In the genomic region with DNA sequence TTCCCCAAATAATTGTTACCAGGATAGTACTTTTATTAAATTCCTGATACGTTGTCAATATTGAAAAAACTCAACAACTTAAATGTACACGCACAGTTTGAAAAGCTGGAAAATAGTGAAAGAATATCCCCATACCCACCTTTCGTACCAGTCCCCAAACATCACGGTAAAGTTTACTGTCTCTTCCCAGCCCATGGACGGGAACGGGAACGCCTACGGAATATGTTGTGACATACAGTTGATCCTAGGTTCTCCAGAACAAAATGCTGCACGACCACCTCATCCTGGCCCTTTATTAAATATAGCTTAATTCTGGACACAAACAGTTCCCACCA, we compare ENCODE assay signal across 8 cellular contexts. TPM values are rescaled to one million over a fixed set of nuclear protein-coding genes. Genes with fewer than 3 reads are reported as not detected.
DNase-seq lines count a peak whose midpoint lies in the region; ATAC-seq, FAIRE-seq and TF ChIP-seq lines count a peak whose summit lies in the region.

No MANE protein-coding gene starts in this region.

- H3K27ac ChIP-seq in keratinocyte (ENCODE audit: control insufficient read depth, insufficient read depth, low read length) (peak overlapping the region; percentile 95), suprapubic skin (peak overlapping the region; percentile 91)

- POLR2A ChIA-PET in activated naive CD8-positive, alpha-beta T cell treated with anti-CD3 and anti-CD28 coated beads, Interleukin-2, amount 10 ng/mL, durations not matched to agents 7 days and 5 days (lab: Charles Lee): interaction anchor here (0.7 to 1.0 kb wide), 2 partner anchors 164 to 300 kb away, joined by 3 to 4 read pairs; no protein-coding TSS in a partner anchor

- peaks cover 48% of the 10 kb centered on the region for H3K79me2 ChIP-seq in keratinocyte (ENCODE audit: control insufficient read depth, insufficient read depth, low read length)

- H3K9me3 ChIP-seq in keratinocyte (ENCODE audit: control insufficient read depth, low read depth, low read length) (no peaks in the 10 kb centered on the region), suprapubic skin (no peaks in the 10 kb centered on the region)

- CTCF ChIA-PET in activated naive CD4-positive, alpha-beta T cell treated with anti-CD3 and anti-CD28 coated beads for 36 hours (lab: Charles Lee): interaction anchor here (0.5 to 1.8 kb wide), 4 partner anchors 14 to 82 kb away, joined by 3 to 6 read pairs (median 4); no protein-coding TSS in a partner anchor

- intact Hi-C loops in activated naive CD4-positive, alpha-beta T cell treated with anti-CD3 and anti-CD28 coated beads for 36 hours (cut with micrococcal nuclease): no loop called here

- H3K4me1 ChIP-seq in keratinocyte (ENCODE audit: control insufficient read depth, extremely low read depth, insufficient read depth, low read length) (peaks cover 8% of the 10 kb centered on the region), suprapubic skin (peaks cover 30% of the 10 kb centered on the region)

- H4K20me1 ChIP-seq in keratinocyte (ENCODE audit: control insufficient read depth, extremely low read depth, insufficient read depth, low read length): no peaks in the 10 kb centered on the region

- H3K36me3 Mint-ChIP-seq in activated naive CD4-positive, alpha-beta T cell treated with anti-CD3 and anti-CD28 coated beads for 36 hours (ENCODE audit: low read depth): peaks cover 4% of the 10 kb centered on the region
- peaks cover 10% of the 10 kb centered on the region for H3K36me3 Mint-ChIP-seq in activated naive CD8-positive, alpha-beta T cell treated with anti-CD3 and anti-CD28 coated beads, Interleukin-2, amount 10 ng/mL, durations not matched to agents 7 days and 5 days

- ATAC-seq in activated naive CD8-positive, alpha-beta T cell treated with anti-CD3 and anti-CD28 coated beads, Interleukin-2, amount 10 ng/mL, durations not matched to agents 7 days and 5 days (ENCODE audit: low read depth): peak; percentile 2
- ATAC-seq in GM18907 (IDR thresholded peaks at IDR 0.05; ENCODE audit: unreplicated experiment): no peak
- ATAC-seq in GM21528 (IDR thresholded peaks at IDR 0.05; ENCODE audit: low FRiP score, unreplicated experiment): no peak
- ATAC-seq in GM18517 (IDR thresholded peaks at IDR 0.05; ENCODE audit: unreplicated experiment): no peak

- dilution Hi-C loops in keratinocyte (cut with MboI; ENCODE audit: extremely low pct_ligation_motif_present, low sequenced_read_pairs): no loop called here

- peak overlapping the region; percentile 96 for H3K4me2 ChIP-seq in keratinocyte (ENCODE audit: control insufficient read depth, extremely low read depth, insufficient read depth, low read depth, low read length)

- FAIRE-seq in keratinocyte (lab: Jason Lieb, UNC): peak; percentile 20

- no peaks in the 10 kb centered on the region for H3K9me3 Mint-ChIP-seq in activated naive CD4-positive, alpha-beta T cell treated with anti-CD3 and anti-CD28 coated beads for 36 hours
- H3K9me3 Mint-ChIP-seq in activated naive CD8-positive, alpha-beta T cell treated with anti-CD3 and anti-CD28 coated beads, Interleukin-2, amount 10 ng/mL, durations not matched to agents 7 days and 5 days: no peaks in the 10 kb centered on the region

- peak overlapping the region; percentile 89 for H2AFZ ChIP-seq in keratinocyte (ENCODE audit: control insufficient read depth, low read length)

- H3K9ac ChIP-seq in keratinocyte (ENCODE audit: control insufficient read depth, extremely low read depth, insufficient read depth, low read length): peak overlapping the region; percentile 95

- H3K4me1 Mint-ChIP-seq in activated naive CD4-positive, alpha-beta T cell treated with anti-CD3 and anti-CD28 coated beads for 36 hours (ENCODE audit: low read depth): peaks cover 21% of the 10 kb centered on the region
- peaks cover 20% of the 10 kb centered on the region for H3K4me1 Mint-ChIP-seq in activated naive CD8-positive, alpha-beta T cell treated with anti-CD3 and anti-CD28 coated beads, Interleukin-2, amount 10 ng/mL, durations not matched to agents 7 days and 5 days

- H3K9me1 ChIP-seq in keratinocyte (ENCODE audit: control insufficient read depth, extremely low read depth, insufficient read depth, low read length): no peaks in the 10 kb centered on the region

- TF ChIP-seq POLR2A in suprapubic skin (IDR thresholded peaks at IDR 0.05): no peak

- no peak for TF ChIP-seq EP300 in suprapubic skin (IDR thresholded peaks at IDR 0.05)

- peak overlapping the region; percentile 85 for H3K4me3 Mint-ChIP-seq in activated naive CD4-positive, alpha-beta T cell treated with anti-CD3 and anti-CD28 coated beads for 36 hours
- H3K4me3 Mint-ChIP-seq in activated naive CD8-positive, alpha-beta T cell treated with anti-CD3 and anti-CD28 coated beads, Interleukin-2, amount 10 ng/mL, durations not matched to agents 7 days and 5 days: peak overlapping the region; percentile 90

- TF ChIP-seq CTCF in keratinocyte (optimal IDR thresholded peaks at IDR 0.05 in 1 of 3, IDR thresholded peaks at IDR 0.05 in 1 of 3, conservative IDR thresholded peaks at IDR 0.05 in 1 of 3; ENCODE audit: extremely low read depth in 1 of 3, insufficient read depth in 2 of 3, low read length in 3 of 3) (no peak), suprapubic skin (IDR thresholded peaks at IDR 0.05) (no peak)

- WGBS in suprapubic skin: 3% methylated on average over 9 of the region's 9 CpGs

- H3K36me3 ChIP-seq in keratinocyte (ENCODE audit: control insufficient read depth in 2 of 2, extremely low read depth in 1 of 2, insufficient read depth in 2 of 2, low read length in 2 of 2) (peaks cover 7 to 10% of the 10 kb centered on the region in 2 experiments), suprapubic skin (peaks cover 10% of the 10 kb centered on the region)

- no peak for DNase-seq in activated naive CD4-positive, alpha-beta T cell treated with anti-CD3 and anti-CD28 coated beads for 36 hours
- no peak for DNase-seq in activated naive CD4-positive, alpha-beta T cell (lab: John Stamatoyannopoulos, UW)
- no peak for DNase-seq in activated naive CD8-positive, alpha-beta T cell treated with anti-CD3 and anti-CD28 coated beads, Interleukin-2, amount 10 ng/mL, durations not matched to agents 7 days and 5 days
- DNase-seq in keratinocyte (ENCODE audit: low read depth, low spot score) (no peak), suprapubic skin (ENCODE audit: low spot score in 2 of 2) (no peak)

- H3K4me3 ChIP-seq in keratinocyte (ENCODE audit: control insufficient read depth in 2 of 3, extremely low read depth in 1 of 3, insufficient read depth in 2 of 3, low read depth in 1 of 3, low read length in 3 of 3): peak overlapping the region; percentile 69 to 94 (median 83)
- peak overlapping the region; percentile 73 for H3K4me3 ChIP-seq in suprapubic skin

- peak overlapping the region; percentile 71 for H3K27ac Mint-ChIP-seq in activated naive CD4-positive, alpha-beta T cell treated with anti-CD3 and anti-CD28 coated beads for 36 hours
- H3K27ac Mint-ChIP-seq in activated naive CD8-positive, alpha-beta T cell treated with anti-CD3 and anti-CD28 coated beads, Interleukin-2, amount 10 ng/mL, durations not matched to agents 7 days and 5 days: peak overlapping the region; percentile 89

- H3K27me3 Mint-ChIP-seq in activated naive CD4-positive, alpha-beta T cell treated with anti-CD3 and anti-CD28 coated beads for 36 hours (ENCODE audit: low read depth): no peaks in the 10 kb centered on the region
- H3K27me3 Mint-ChIP-seq in activated naive CD8-positive, alpha-beta T cell treated with anti-CD3 and anti-CD28 coated beads, Interleukin-2, amount 10 ng/mL, durations not matched to agents 7 days and 5 days: no peaks in the 10 kb centered on the region

- no peaks in the 10 kb centered on the region for H3K27me3 ChIP-seq in keratinocyte (ENCODE audit: control insufficient read depth, extremely low read depth, insufficient read depth, low read length)
- H3K27me3 ChIP-seq in suprapubic skin: no peaks in the 10 kb centered on the region

RNA-seq across cellular contexts. Expression of a gene that starts 0.5 kb away (rescaled TPM):
- 10 to 100 TPM; 18.9 to 21.0 TPM for total RNA-seq in activated naive CD4-positive, alpha-beta T cell treated with anti-CD3 and anti-CD28 coated beads for 36 hours
- 10 to 100 TPM; 25.2 to 32.6 TPM for total RNA-seq in activated naive CD8-positive, alpha-beta T cell treated with anti-CD3 and anti-CD28 coated beads, Interleukin-2, amount 10 ng/mL, durations not matched to agents 7 days and 5 days
- polyA plus RNA-seq in keratinocyte: 57.1 to 141 TPM (median 94.4 TPM) in 3 replicates
- 116 TPM for polyA plus RNA-seq in keratinocyte (2011; ENCODE audit: low read depth)
- 43.8 and 90.7 TPM in 2 replicates for polyA plus RNA-seq in keratinocyte (2011; cell fraction: cytosol; rRNA removed)
- polyA plus RNA-seq in keratinocyte (2011; cell fraction: nucleus; rRNA removed): 55.8 and 90.3 TPM in 2 replicates
- 34.4 and 124 TPM in 2 replicates for polyA plus RNA-seq in keratinocyte (2012; ENCODE audit: low replicate concordance)
- 9.2 to 61.3 TPM (median 24.5 TPM) in 3 replicates for polyA minus RNA-seq in keratinocyte
- 31.5 TPM for polyA minus RNA-seq in keratinocyte (2011; cell fraction: cytosol; rRNA and poly(A)+ RNA removed)
- polyA minus RNA-seq in keratinocyte (2011; cell fraction: nucleus; rRNA and poly(A)+ RNA removed): 35.9 and 67.1 TPM in 2 replicates
- total RNA-seq in suprapubic skin: 100 to 1,000 TPM in 1 of 4 donors, 10 to 100 TPM in 3; 36.9 to 107 (median 64.3) TPM

RNA-seq across cellular contexts. Expression of a gene that starts 15.7 kb away (rescaled TPM):
- 10 to 100 TPM; 10.8 to 12.3 TPM for total RNA-seq in activated naive CD4-positive, alpha-beta T cell treated with anti-CD3 and anti-CD28 coated beads for 36 hours
- 10 to 100 TPM; 10.1 to 11.8 TPM for total RNA-seq in activated naive CD8-positive, alpha-beta T cell treated with anti-CD3 and anti-CD28 coated beads, Interleukin-2, amount 10 ng/mL, durations not matched to agents 7 days and 5 days
- 4.4 to 11.3 TPM (median 6.5 TPM) in 3 replicates for polyA plus RNA-seq in keratinocyte
- 11.4 TPM for polyA plus RNA-seq in keratinocyte (2011; ENCODE audit: low read depth)
- 5.2 and 8.3 TPM in 2 replicates for polyA plus RNA-seq in keratinocyte (2011; cell fraction: cytosol; rRNA removed)
- 7.6 and 8.3 TPM in 2 replicates for polyA plus RNA-seq in keratinocyte (2011; cell fraction: nucleus; rRNA removed)
- polyA plus RNA-seq in keratinocyte (2012; ENCODE audit: low replicate concordance): 6.8 and 7.6 TPM in 2 replicates
- polyA minus RNA-seq in keratinocyte: 0.95 to 7.5 TPM (median 2.7 TPM) in 3 replicates
- polyA minus RNA-seq in keratinocyte (2011; cell fraction: cytosol; rRNA and poly(A)+ RNA removed): 2.7 TPM
- 6.8 and 7.5 TPM in 2 replicates for polyA minus RNA-seq in keratinocyte (2011; cell fraction: nucleus; rRNA and poly(A)+ RNA removed)
- 10 to 100 TPM in 1 of 4 donors, 1 to 10 TPM in 3; 6.0 to 11.0 (median 7.8) TPM for total RNA-seq in suprapubic skin

RNA-seq across cellular contexts. Expression of a gene that starts 15.8 kb away (rescaled TPM):
- 10 to 100 TPM; 52.0 to 62.8 TPM for total RNA-seq in activated naive CD4-positive, alpha-beta T cell treated with anti-CD3 and anti-CD28 coated beads for 36 hours
- 10 to 100 TPM; 51.0 to 56.2 TPM for total RNA-seq in activated naive CD8-positive, alpha-beta T cell treated with anti-CD3 and anti-CD28 coated beads, Interleukin-2, amount 10 ng/mL, durations not matched to agents 7 days and 5 days
- 37.2 to 50.7 TPM (median 42.6 TPM) in 3 replicates for polyA plus RNA-seq in keratinocyte
- 70.0 TPM for polyA plus RNA-seq in keratinocyte (2011; ENCODE audit: low read depth)
- 23.3 and 49.2 TPM in 2 replicates for polyA plus RNA-seq in keratinocyte (2011; cell fraction: cytosol; rRNA removed)
- 39.2 and 51.6 TPM in 2 replicates for polyA plus RNA-seq in keratinocyte (2011; cell fraction: nucleus; rRNA removed)
- polyA plus RNA-seq in keratinocyte (2012; ENCODE audit: low replicate concordance): 16.5 and 34.1 TPM in 2 replicates
- 13.2 to 125 TPM (median 76.5 TPM) in 3 replicates for polyA minus RNA-seq in keratinocyte
- 21.5 TPM for polyA minus RNA-seq in keratinocyte (2011; cell fraction: cytosol; rRNA and poly(A)+ RNA removed)
- 34.6 and 89.1 TPM in 2 replicates for polyA minus RNA-seq in keratinocyte (2011; cell fraction: nucleus; rRNA and poly(A)+ RNA removed)
- 10 to 100 TPM; 31.1 to 60.1 (median 53.7) TPM for total RNA-seq in suprapubic skin
